1 cellular context compared by ENCODE assay signal in the genomic region with DNA sequence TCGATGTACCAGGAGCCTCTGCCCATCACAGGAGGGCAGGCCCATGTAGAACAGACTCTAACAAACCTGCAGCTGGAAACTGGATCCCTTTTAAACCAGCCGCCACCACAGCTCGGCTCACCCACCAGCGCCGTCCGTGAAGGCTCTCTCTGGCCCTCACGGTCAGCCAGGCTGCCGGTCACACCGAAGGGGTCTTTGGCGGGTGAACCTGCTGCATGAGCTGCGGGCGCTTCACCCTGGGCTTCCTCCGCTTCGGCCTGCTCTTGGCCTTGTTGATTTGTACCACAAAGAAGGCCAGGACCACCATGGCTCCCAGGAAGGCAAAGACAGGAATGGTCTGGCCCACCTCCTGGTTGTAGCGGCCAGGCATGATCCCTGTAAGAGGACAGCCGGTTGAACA.
TF ChIP-seq lines count a peak whose summit lies in the region.

No MANE protein-coding gene starts in this region.

TF ChIP-seq in K562, 482 proteins besides CTCF, POLR2A, EP300 and RAD21 (continued from another document):
- TF ChIP-seq, protein P1, sequence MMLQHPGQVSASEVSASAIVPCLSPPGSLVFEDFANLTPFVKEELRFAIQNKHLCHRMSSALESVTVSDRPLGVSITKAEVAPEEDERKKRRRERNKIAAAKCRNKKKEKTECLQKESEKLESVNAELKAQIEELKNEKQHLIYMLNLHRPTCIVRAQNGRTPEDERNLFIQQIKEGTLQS (IDR thresholded peaks at IDR 0.05) = no peak
- TF ChIP-seq, protein P1 (CRISPR knock-in tag; conservative IDR thresholded peaks at IDR 0.05) = no peak
- TF ChIP-seq SAFB2 (IDR thresholded peaks at IDR 0.05; ENCODE audit: borderline replicate concordance, low read depth, low read length, severe bottlenecking) (no peak), PCBP1 (IDR thresholded peaks at IDR 0.05; ENCODE audit: low read depth, low read length, poor library complexity, severe bottlenecking) (no peak)
